29 cellular contexts compared by ENCODE assay signal in genomic region chr11:124983674-124984511, GRCh38. TPM values are rescaled to one million over a fixed set of nuclear protein-coding genes. Genes with fewer than 3 reads are reported as not detected.
"Had no signal": no experiment of that assay in that cellular context is flagged by ENCODE, and none has a peak within 500 bp of the region (broad histone marks: within the 10 kb centered on the region; RNA-seq: fewer than 3 reads in every experiment).

No MANE protein-coding gene starts in this region.

- H3K27ac ChIP-seq: esophagus muscularis mucosa, foreskin keratinocyte, heart left ventricle, left ventricle myocardium inferior, parathyroid adenoma, psoas muscle, suprapubic skin, tibial artery had no signal

- H3K27me3 ChIP-seq: esophagus muscularis mucosa, foreskin keratinocyte, heart left ventricle, suprapubic skin, tibial artery had no signal

- ATAC-seq: activated CD8-positive, alpha-beta memory T cell treated with anti-CD3 and anti-CD28 coated beads, Interleukin-2, amount 10 ng/mL, durations not matched to agents 7 days and 5 days; activated CD8-positive, alpha-beta T cell treated with anti-CD3 and anti-CD28 coated beads, Interleukin-2, amount 10 ng/mL, durations not matched to agents 7 days and 5 days; activated naive CD8-positive, alpha-beta T cell treated with anti-CD3 and anti-CD28 coated beads, Interleukin-2, amount 50 U/mL, for 24 hours; foreskin keratinocyte; heart left ventricle; naive thymus-derived CD4-positive, alpha-beta T cell; psoas muscle; stimulated activated memory B cell treated with anti-CD40 and anti-IgM and Interleukin-4, amounts not matched to agents 10 μg/mL and 1 μg/mL and 100 μg/mL, for 72 hours; T-helper 17 cell had no signal

- H3K79me2 ChIP-seq: parathyroid adenoma had no signal

- H3K36me3 ChIP-seq: left ventricle myocardium inferior, tibial artery had no signal

- H3K4me3 ChIP-seq: esophagus muscularis mucosa, heart left ventricle, left ventricle myocardium inferior, psoas muscle, smooth muscle cell, suprapubic skin, tibial artery had no signal

- H3K4me1 ChIP-seq: esophagus muscularis mucosa, foreskin keratinocyte, heart left ventricle, left ventricle myocardium inferior, parathyroid adenoma, psoas muscle, suprapubic skin, tibial artery had no signal

- DNase-seq: activated CD4-positive, alpha-beta T cell treated with anti-CD3 and anti-CD28 coated beads, Interleukin-2, amount 50 U/mL, for 1 hour; activated CD8-positive, alpha-beta memory T cell treated with anti-CD3 and anti-CD28 coated beads, Interleukin-2, amount 10 ng/mL, durations not matched to agents 7 days and 5 days; activated CD8-positive, alpha-beta T cell treated with anti-CD3 and anti-CD28 coated beads, Interleukin-2, amount 10 ng/mL, durations not matched to agents 7 days and 5 days; activated naive CD8-positive, alpha-beta T cell treated with anti-CD3 and anti-CD28 coated beads, Interleukin-2, amount 50 U/mL, for 24 hours; activated T-cell treated with anti-CD3 and anti-CD28 coated beads, Interleukin-2, amount 50 U/mL, for 48 hours; amygdala; caudate nucleus; foreskin keratinocyte; hypothalamus; left ventricle myocardium inferior; mammary epithelial cell; midbrain; naive thymus-derived CD4-positive, alpha-beta T cell; nucleus accumbens; stimulated activated CD4-positive, alpha-beta T cell treated with anti-CD3 and anti-CD28 coated beads, Interleukin-1b, Interleukin-23, amount 100 ng/mL, for 48 hours; stimulated activated CD4-positive, alpha-beta T cell treated with anti-CD3 and anti-CD28 coated beads, Interleukin-4, amount 100 ng/mL, for 4 hours; stimulated activated CD8-positive, alpha-beta memory T cell treated with anti-CD3 and anti-CD28 coated beads, Interleukin-4, amount 100 ng/mL, for 48 hours; T-helper 17 cell; T1000; tibial artery had no signal

- H3K4me2 ChIP-seq: smooth muscle cell had no signal

- H2AFZ ChIP-seq: parathyroid adenoma had no signal

- H3K9me3 ChIP-seq: suprapubic skin, tibial artery had no signal

- H3K9ac ChIP-seq: parathyroid adenoma had no signal

RNA-seq across cellular contexts. Expression of gene HEPACAM, which starts 48.0 kb away (rescaled TPM):
- total RNA-seq: activated CD8-positive, alpha-beta memory T cell treated with anti-CD3 and anti-CD28 coated beads, Interleukin-2, amount 10 ng/mL, durations not matched to agents 7 days and 5 days; activated CD8-positive, alpha-beta T cell treated with anti-CD3 and anti-CD28 coated beads, Interleukin-2, amount 10 ng/mL, durations not matched to agents 7 days and 5 days; activated T-helper 2 cell treated with anti-CD3 and anti-CD28 coated beads, Interferon-gamma antibody, Interleukin-2, Interleukin-4, amounts not matched to agents 10 μg/mL and 5 μg/mL and 100 μg/mL, durations not matched to agents 14 hours and 24 hours and 36 hours; foreskin keratinocyte; left ventricle myocardium inferior; naive thymus-derived CD4-positive, alpha-beta T cell; smooth muscle cell; T-helper 17 cell had no signal
- polyA plus RNA-seq: foreskin keratinocyte; naive thymus-derived CD4-positive, alpha-beta T cell; neural cell; smooth muscle cell had no signal
